ENCODE assay signal across 1 cellular context in genomic region chr19:16614941-16615340, GRCh38.
TF ChIP-seq lines count a peak whose summit lies in the region.

No MANE protein-coding gene starts in this region.

TF ChIP-seq in GM12878, 131 proteins besides CTCF, POLR2A, EP300 and RAD21:
- TF ChIP-seq IKZF2 (IDR thresholded peaks at IDR 0.05), result no peak
- no peak for TF ChIP-seq SMAD5 (IDR thresholded peaks at IDR 0.05; ENCODE audit: low read depth)
- no peak for TF ChIP-seq LARP7 (IDR thresholded peaks at IDR 0.05)
- TF ChIP-seq SIN3A (IDR thresholded peaks at IDR 0.05; ENCODE audit: low read depth, low read length), result no peak
- TF ChIP-seq ZNF622 (IDR thresholded peaks at IDR 0.05), result no peak
- TF ChIP-seq MYC (IDR thresholded peaks at IDR 0.05; ENCODE audit: insufficient read depth, insufficient read length, insufficient replicate concordance, low read length, severe bottlenecking), result no peak
- no peak for TF ChIP-seq SREBF2 (IDR thresholded peaks at IDR 0.05; ENCODE audit: low read length)
- TF ChIP-seq RBBP5 (conservative IDR thresholded peaks at IDR 0.05), result no peak
- no peak for TF ChIP-seq MTA3 (IDR thresholded peaks at IDR 0.05; ENCODE audit: borderline replicate concordance, low read length)
- no peak for TF ChIP-seq KLF5 (IDR thresholded peaks at IDR 0.05; ENCODE audit: partially characterized antibody)
